Comparison of ENCODE assay signal across 8 cellular contexts in the genomic region with DNA sequence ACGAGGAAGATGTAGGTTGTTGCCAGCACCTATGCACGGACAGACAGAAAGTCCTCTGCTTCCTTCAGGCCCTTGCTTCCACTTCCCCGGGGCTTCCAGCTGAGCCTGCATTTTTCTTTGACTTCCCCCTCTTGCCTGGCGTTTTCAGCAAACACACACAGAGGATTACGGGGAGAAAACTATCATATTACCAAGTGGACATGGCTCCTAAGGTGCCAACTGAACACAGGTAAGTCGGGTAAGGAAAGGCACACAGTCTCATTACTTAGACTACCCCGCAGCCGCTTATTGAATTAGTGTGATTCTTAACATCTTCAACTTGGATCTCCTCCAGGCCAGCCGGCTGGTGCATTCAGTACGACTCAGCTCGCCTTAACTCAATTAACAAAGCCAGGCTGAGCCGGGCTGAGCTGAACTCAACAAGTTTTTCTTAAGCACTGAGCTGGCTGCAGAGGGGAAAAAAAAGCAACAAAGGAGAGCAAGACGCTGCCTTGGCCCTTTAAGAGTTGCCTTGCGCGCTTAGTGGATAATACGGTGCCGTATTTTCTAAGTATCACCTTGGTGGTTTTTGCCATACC. TPM values are rescaled to one million over a fixed set of nuclear protein-coding genes. Genes with fewer than 3 reads are reported as not detected.
DNase-seq lines count a peak whose midpoint lies in the region; ATAC-seq and TF ChIP-seq lines count a peak whose summit lies in the region.

No MANE protein-coding gene starts in this region.

- no peaks in the 10 kb centered on the region for H3K27me3 ChIP-seq in WERI-Rb-1 (ENCODE audit: insufficient read depth, low read depth, severe bottlenecking)

- DNase-seq in KBM-7 (peak; percentile 41), WERI-Rb-1 (peak; percentile 94), hypothalamus (lab: John Stamatoyannopoulos, UW) (peak in 39 of 51 donors; percentile 4 to 66 (median 33)), stromal cell of bone marrow (ENCODE audit: low read depth) (peak; percentile 67), HuH-7 (ENCODE audit: low spot score) (no peak), ureter (ENCODE audit: low spot score) (no peak), OCI-M1 (lab: John Stamatoyannopoulos, UW) (no peak)

- H3K36me3 ChIP-seq in WERI-Rb-1, result no peaks in the 10 kb centered on the region

- in situ Hi-C loops in KBM-7 (cut with MboI; ENCODE audit: low pct_unique_long_range_greater_than_20kb, low sequenced_read_pairs), result no loop called here

- ATAC-seq in GM21515 (IDR thresholded peaks at IDR 0.05; ENCODE audit: unreplicated experiment), result no peak

- no peak overlapping the region; the same call in 1 of the 2 replicates for H3K4me3 ChIP-seq in WERI-Rb-1 (ENCODE audit: low read depth, low read length)

- no peaks in the 10 kb centered on the region for H3K9me3 ChIP-seq in WERI-Rb-1 (ENCODE audit: severe bottlenecking)

- H3K27ac ChIP-seq in WERI-Rb-1, result peak overlapping the region; percentile 2; the same call in 1 of the 2 replicates

- no peak for TF ChIP-seq CTCF in WERI-Rb-1 (IDR thresholded peaks at IDR 0.05; ENCODE audit: low read depth, low read length)

RNA-seq across cellular contexts. Expression of gene MAP1LC3B2, which starts 19.2 kb away (rescaled TPM):
- total RNA-seq in ureter, result not detected

Comparison
In these comparisons a context has a peak if more than half of its experiments do, and no peak if none do; other contexts are left out.
1. DNase-seq: peak in KBM-7 (single experiment), WERI-Rb-1 (single experiment), hypothalamus (39 of 51) and stromal cell of bone marrow (single experiment); none in HuH-7 (single experiment), ureter (single experiment) and OCI-M1 (single experiment).